Comparison of ENCODE assay signal across 8 cellular contexts in genomic region chr17:4950075-4950756, GRCh38. TPM values are rescaled to one million over a fixed set of nuclear protein-coding genes. Genes with fewer than 3 reads are reported as not detected.
DNase-seq lines count a peak whose midpoint lies in the region; ATAC-seq and TF ChIP-seq lines count a peak whose summit lies in the region.

No MANE protein-coding gene starts in this region.

- TF ChIP-seq POLR2A in lower leg skin (IDR thresholded peaks at IDR 0.05), result no peak

- H3K27me3 ChIP-seq in RWPE2 (ENCODE audit: insufficient read depth, poor library complexity, severe bottlenecking), result no peaks in the 10 kb centered on the region

- no peaks in the 10 kb centered on the region for H3K9me3 Mint-ChIP-seq in chondrocyte (ENCODE audit: low read depth)

- H3K9me3 ChIP-seq in HEK293 (ENCODE audit: control insufficient read depth, insufficient read depth, low read depth, low read length) (no peaks in the 10 kb centered on the region), RWPE2 (ENCODE audit: severe bottlenecking) (no peaks in the 10 kb centered on the region)

- peak overlapping the region; percentile 68 for H3K4me3 Mint-ChIP-seq in chondrocyte (ENCODE audit: unreplicated experiment)

- 18 to 20% methylated on average over 24 to 28 of the region's 52 CpGs for WGBS in lower leg skin, 2 donors

- ATAC-seq in RWPE2 (ENCODE audit: low read depth) (peak; percentile 14), GM21529 (IDR thresholded peaks at IDR 0.05; ENCODE audit: unreplicated experiment) (no peak)

- peak; percentile 54 for DNase-seq in COLO668 (lab: John Stamatoyannopoulos, UW; ENCODE audit: unreplicated experiment)
- DNase-seq in RWPE2 (ENCODE audit: low spot score), result no peak
- DNase-seq in chondrocyte (ENCODE audit: low spot score), result peak; percentile 94
- peak in 1 of 2 donors; percentile 94 for DNase-seq in lower leg skin (ENCODE audit: low spot score in 2 of 2)
- DNase-seq in substantia nigra (lab: John Stamatoyannopoulos, UW), result peak in 10 of 49 donors; percentile 14 to 68 (median 31)
- DNase-seq in NCI-H1694 treated with DMSO at 0.1 percent for 48 hours (lab: John Stamatoyannopoulos, UW), result no peak

- H3K27ac Mint-ChIP-seq in chondrocyte (ENCODE audit: unreplicated experiment), result peak overlapping the region; percentile 87

- no peak for TF ChIP-seq CTCF in HEK293 (tag by site-specific recombination; IDR thresholded peaks at IDR 0.05)
- TF ChIP-seq CTCF in RWPE2 (IDR thresholded peaks at IDR 0.05; ENCODE audit: poor library complexity, severe bottlenecking), result no peak
- TF ChIP-seq CTCF in chondrocyte (IDR thresholded peaks at IDR 0.05), result no peak
- TF ChIP-seq CTCF in lower leg skin (IDR thresholded peaks at IDR 0.05), result no peak

- H3K27me3 Mint-ChIP-seq in chondrocyte (ENCODE audit: low read depth), result no peaks in the 10 kb centered on the region

- H3K36me3 Mint-ChIP-seq in chondrocyte (ENCODE audit: low read depth), result peaks cover 16% of the 10 kb centered on the region

- H3K27ac ChIP-seq in HEK293 (ENCODE audit: extremely low read depth, low read depth, low read length) (peak overlapping the region; percentile 99), RWPE2 (ENCODE audit: poor library complexity, severe bottlenecking) (peak overlapping the region; percentile 99), substantia nigra (ENCODE audit: low read depth, low read length, poor library complexity, severe bottlenecking) (peak overlapping the region; percentile 67)

- POLR2A ChIA-PET in HEK293 (lab: Yijun Ruan, JAX), result interaction anchor here (1.0 to 17.9 kb wide), 5 partner anchors 9 to 48 kb away, joined by 3 to 358 read pairs (median 5); partner anchors contain the start of genes INCA1, KIF1C, RNF167 and SLC25A11

- H3K4me1 ChIP-seq in HEK293 (ENCODE audit: control insufficient read depth, insufficient read depth, low read length), result peaks cover 21% of the 10 kb centered on the region
- H3K4me1 ChIP-seq in RWPE2 (ENCODE audit: insufficient read depth, poor library complexity, severe bottlenecking), result peaks cover 18% of the 10 kb centered on the region

- H3K4me3 ChIP-seq in HEK293 (ENCODE audit: low read depth, low read length) (peak overlapping the region; percentile 29), RWPE2 (ENCODE audit: severe bottlenecking) (peak overlapping the region; percentile 88), lower leg skin (ENCODE audit: low read depth, poor library complexity, severe bottlenecking) (peak overlapping the region; percentile 44)

- CTCF ChIA-PET in HEK293 (lab: Yijun Ruan, JAX), result interaction anchor here (0.9 to 1.5 kb wide), 3 partner anchors 10 to 41 kb away, joined by 3 to 4 read pairs (median 3); partner anchors contain the start of genes RNF167 and SLC25A11

- peaks cover 6 to 21% of the 10 kb centered on the region in 2 experiments; a peak in 2 of 3 replicates for H3K36me3 ChIP-seq in HEK293 (ENCODE audit: control insufficient read depth in 2 of 2, insufficient read depth in 1 of 2, low read length in 2 of 2)
- H3K36me3 ChIP-seq in RWPE2 (ENCODE audit: low read depth), result peaks cover 28% of the 10 kb centered on the region

- peaks cover 56% of the 10 kb centered on the region for H3K4me1 Mint-ChIP-seq in chondrocyte (ENCODE audit: low read depth)

- intact Hi-C loops in lower leg skin (cut with DNase I; ENCODE audit: low total_unique reads), result no loop called here

TF ChIP-seq in HEK293, 187 proteins besides CTCF, POLR2A, EP300 and RAD21 (continues in another document):
- TF ChIP-seq ZNF324 (tag by site-specific recombination; IDR thresholded peaks at IDR 0.05) (peak; percentile 40; the same call in 1 of the 2 replicates), ZNF76 (tag by site-specific recombination; IDR thresholded peaks at IDR 0.05; ENCODE audit: borderline replicate concordance, low read depth) (0 out of 2 replicates have a peak, but pooled peaks have one; percentile 11), ZNF37A (tag by site-specific recombination; IDR thresholded peaks at IDR 0.05) (no peak), ZNF639 (tag by site-specific recombination; IDR thresholded peaks at IDR 0.05) (0 out of 2 replicates have a peak, but pooled peaks have one; percentile 0), WT1 (tag by site-specific recombination; IDR thresholded peaks at IDR 0.05) (no peak), ZNF214 (tag by site-specific recombination; IDR thresholded peaks at IDR 0.05; ENCODE audit: borderline replicate concordance) (no peak), ZNF335 (tag by site-specific recombination; conservative IDR thresholded peaks at IDR 0.05) (peak; percentile 75), ZNF692 (tag by site-specific recombination; IDR thresholded peaks at IDR 0.05) (no peak), ZBTB8A (tag by site-specific recombination; IDR thresholded peaks at IDR 0.05) (no peak; the same call in none of the 2 replicates), ZNF792 (tag by site-specific recombination; IDR thresholded peaks at IDR 0.05) (no peak), ZNF580 (tag by site-specific recombination; IDR thresholded peaks at IDR 0.05) (no peak), ZNF600 (tag by site-specific recombination; IDR thresholded peaks at IDR 0.05) (0 out of 2 replicates have a peak, but pooled peaks have one; percentile 34), SCRT2 (tag by site-specific recombination; IDR thresholded peaks at IDR 0.05) (peak; percentile 93), ZNF202 (tag by site-specific recombination; IDR thresholded peaks at IDR 0.05; ENCODE audit: borderline replicate concordance) (no peak), ZNF561 (tag by site-specific recombination; IDR thresholded peaks at IDR 0.05; ENCODE audit: borderline replicate concordance) (peak; percentile 59; the same call in 1 of the 2 replicates), GLIS2 (tag by site-specific recombination; IDR thresholded peaks at IDR 0.05) (peak; percentile 11; the same call in 1 of the 2 replicates)

RNA-seq across cellular contexts. Expression of gene ENO3, which starts 0.7 kb away (rescaled TPM):
- total RNA-seq in chondrocyte (7.0 to 9.8 TPM (median 7.4 TPM) in 3 replicates), lower leg skin (1 to 10 TPM; 1.0 to 7.9 (median 4.9) TPM)

RNA-seq across cellular contexts. Expression of gene PFN1, which starts 1.9 kb away (rescaled TPM):
- total RNA-seq in chondrocyte (512 to 784 TPM (median 766 TPM) in 3 replicates), lower leg skin (100 to 1,000 TPM; 479 to 709 (median 540) TPM)

RNA-seq across cellular contexts. Expression of gene RNF167, which starts 10.1 kb away (rescaled TPM):
- total RNA-seq in chondrocyte (69.7 to 95.8 TPM (median 74.5 TPM) in 3 replicates), lower leg skin (10 to 100 TPM; 66.3 to 95.4 (median 80.2) TPM)

RNA-seq across cellular contexts. Expression of gene SLC25A11, which starts 10.4 kb away (rescaled TPM):
- total RNA-seq in chondrocyte (44.0 to 62.4 TPM (median 46.6 TPM) in 3 replicates), lower leg skin (10 to 100 TPM; 35.5 to 87.7 (median 59.2) TPM)

RNA-seq across cellular contexts. Expression of gene SPAG7, which starts 17.4 kb away (rescaled TPM):
- total RNA-seq in chondrocyte (73.0 to 87.3 TPM (median 79.4 TPM) in 3 replicates), lower leg skin (10 to 100 TPM; 35.1 to 64.0 (median 51.7) TPM)

Comparison
In these comparisons a context has a peak if more than half of its experiments do, and no peak if none do; other contexts are left out.
1. DNase-seq: peak in COLO668 (single experiment) and chondrocyte (single experiment); none in RWPE2 (single experiment) and NCI-H1694 treated with DMSO at 0.1 percent for 48 hours (single experiment).
2. H3K4me3 ChIP-seq: peak in every context shown above with its lines; median percentile 88 in RWPE2; 44 in lower leg skin; 29 in HEK293.
3. Peak in every context shown above with its lines, with median percentiles within 50 percentile points of each other: H3K27ac ChIP-seq.